2 cellular contexts compared by ENCODE assay signal in the genomic region with DNA sequence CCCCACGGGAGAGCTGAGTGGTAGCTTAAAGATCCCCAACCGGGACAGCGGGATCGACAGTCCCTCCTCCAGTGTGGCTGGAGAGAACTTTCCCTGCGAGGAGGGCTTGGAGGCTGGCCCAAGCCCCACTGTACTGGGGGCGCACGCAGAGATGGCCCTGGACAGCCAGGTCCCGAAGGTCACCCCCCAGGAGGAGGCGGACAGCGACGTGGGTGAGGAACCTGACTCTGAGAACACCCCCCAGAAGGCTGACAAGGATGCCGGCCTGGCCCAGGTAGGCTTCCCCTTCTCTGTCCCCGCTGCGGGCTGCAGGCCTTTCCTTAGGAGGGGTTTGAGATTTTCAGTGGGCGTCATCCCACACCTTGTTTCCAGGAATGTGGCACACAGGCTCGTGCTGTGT.
TF ChIP-seq lines count a peak whose summit lies in the region.

No MANE protein-coding gene starts in this region.

TF ChIP-seq in HEK293T, 16 proteins besides CTCF, POLR2A, EP300 and RAD21:
- TF ChIP-seq BHLHE40 (IDR thresholded peaks at IDR 0.05; ENCODE audit: borderline replicate concordance) (no peak), TARDBP (IDR thresholded peaks at IDR 0.05) (no peak), ARNT (IDR thresholded peaks at IDR 0.05) (no peak), HDGF (IDR thresholded peaks at IDR 0.05; ENCODE audit: borderline replicate concordance) (no peak), ZNF384 (IDR thresholded peaks at IDR 0.05) (no peak), L3MBTL2 (conservative IDR thresholded peaks at IDR 0.05) (no peak)
- TF ChIP-seq, protein P1, sequence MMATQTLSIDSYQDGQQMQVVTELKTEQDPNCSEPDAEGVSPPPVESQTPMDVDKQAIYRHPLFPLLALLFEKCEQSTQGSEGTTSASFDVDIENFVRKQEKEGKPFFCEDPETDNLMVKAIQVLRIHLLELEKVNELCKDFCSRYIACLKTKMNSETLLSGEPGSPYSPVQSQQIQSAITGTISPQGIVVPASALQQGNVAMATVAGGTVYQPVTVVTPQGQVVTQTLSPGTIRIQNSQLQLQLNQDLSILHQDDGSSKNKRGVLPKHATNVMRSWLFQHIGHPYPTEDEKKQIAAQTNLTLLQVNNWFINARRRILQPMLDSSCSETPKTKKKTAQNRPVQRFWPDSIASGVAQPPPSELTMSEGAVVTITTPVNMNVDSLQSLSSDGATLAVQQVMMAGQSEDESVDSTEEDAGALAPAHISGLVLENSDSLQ (IDR thresholded peaks at IDR 0.05), result no peak

TF ChIP-seq in H1, 55 proteins besides CTCF, POLR2A, EP300 and RAD21:
- TF ChIP-seq EZH2 (IDR thresholded peaks at IDR 0.05; ENCODE audit: low read depth, low read length, severe bottlenecking), result no peak
- TF ChIP-seq CEBPB (IDR thresholded peaks at IDR 0.05; ENCODE audit: low read depth, low read length), result no peak
- no peak for TF ChIP-seq CBX8 (IDR thresholded peaks at IDR 0.05; ENCODE audit: borderline replicate concordance, low read depth, low read length)
- TF ChIP-seq GTF2F1 (IDR thresholded peaks at IDR 0.05; ENCODE audit: borderline replicate concordance, low read depth, low read length), result no peak
- TF ChIP-seq POU5F1 (IDR thresholded peaks at IDR 0.05; ENCODE audit: low read depth, low read length), result no peak
- TF ChIP-seq NANOG (IDR thresholded peaks at IDR 0.05; ENCODE audit: insufficient read depth, low read depth, low read length, poor library complexity, severe bottlenecking), result no peak
- TF ChIP-seq, protein P2, sequence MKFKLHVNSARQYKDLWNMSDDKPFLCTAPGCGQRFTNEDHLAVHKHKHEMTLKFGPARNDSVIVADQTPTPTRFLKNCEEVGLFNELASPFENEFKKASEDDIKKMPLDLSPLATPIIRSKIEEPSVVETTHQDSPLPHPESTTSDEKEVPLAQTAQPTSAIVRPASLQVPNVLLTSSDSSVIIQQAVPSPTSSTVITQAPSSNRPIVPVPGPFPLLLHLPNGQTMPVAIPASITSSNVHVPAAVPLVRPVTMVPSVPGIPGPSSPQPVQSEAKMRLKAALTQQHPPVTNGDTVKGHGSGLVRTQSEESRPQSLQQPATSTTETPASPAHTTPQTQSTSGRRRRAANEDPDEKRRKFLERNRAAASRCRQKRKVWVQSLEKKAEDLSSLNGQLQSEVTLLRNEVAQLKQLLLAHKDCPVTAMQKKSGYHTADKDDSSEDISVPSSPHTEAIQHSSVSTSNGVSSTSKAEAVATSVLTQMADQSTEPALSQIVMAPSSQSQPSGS (IDR thresholded peaks at IDR 0.05; ENCODE audit: low read length), result no peak
- TF ChIP-seq, protein P3, sequence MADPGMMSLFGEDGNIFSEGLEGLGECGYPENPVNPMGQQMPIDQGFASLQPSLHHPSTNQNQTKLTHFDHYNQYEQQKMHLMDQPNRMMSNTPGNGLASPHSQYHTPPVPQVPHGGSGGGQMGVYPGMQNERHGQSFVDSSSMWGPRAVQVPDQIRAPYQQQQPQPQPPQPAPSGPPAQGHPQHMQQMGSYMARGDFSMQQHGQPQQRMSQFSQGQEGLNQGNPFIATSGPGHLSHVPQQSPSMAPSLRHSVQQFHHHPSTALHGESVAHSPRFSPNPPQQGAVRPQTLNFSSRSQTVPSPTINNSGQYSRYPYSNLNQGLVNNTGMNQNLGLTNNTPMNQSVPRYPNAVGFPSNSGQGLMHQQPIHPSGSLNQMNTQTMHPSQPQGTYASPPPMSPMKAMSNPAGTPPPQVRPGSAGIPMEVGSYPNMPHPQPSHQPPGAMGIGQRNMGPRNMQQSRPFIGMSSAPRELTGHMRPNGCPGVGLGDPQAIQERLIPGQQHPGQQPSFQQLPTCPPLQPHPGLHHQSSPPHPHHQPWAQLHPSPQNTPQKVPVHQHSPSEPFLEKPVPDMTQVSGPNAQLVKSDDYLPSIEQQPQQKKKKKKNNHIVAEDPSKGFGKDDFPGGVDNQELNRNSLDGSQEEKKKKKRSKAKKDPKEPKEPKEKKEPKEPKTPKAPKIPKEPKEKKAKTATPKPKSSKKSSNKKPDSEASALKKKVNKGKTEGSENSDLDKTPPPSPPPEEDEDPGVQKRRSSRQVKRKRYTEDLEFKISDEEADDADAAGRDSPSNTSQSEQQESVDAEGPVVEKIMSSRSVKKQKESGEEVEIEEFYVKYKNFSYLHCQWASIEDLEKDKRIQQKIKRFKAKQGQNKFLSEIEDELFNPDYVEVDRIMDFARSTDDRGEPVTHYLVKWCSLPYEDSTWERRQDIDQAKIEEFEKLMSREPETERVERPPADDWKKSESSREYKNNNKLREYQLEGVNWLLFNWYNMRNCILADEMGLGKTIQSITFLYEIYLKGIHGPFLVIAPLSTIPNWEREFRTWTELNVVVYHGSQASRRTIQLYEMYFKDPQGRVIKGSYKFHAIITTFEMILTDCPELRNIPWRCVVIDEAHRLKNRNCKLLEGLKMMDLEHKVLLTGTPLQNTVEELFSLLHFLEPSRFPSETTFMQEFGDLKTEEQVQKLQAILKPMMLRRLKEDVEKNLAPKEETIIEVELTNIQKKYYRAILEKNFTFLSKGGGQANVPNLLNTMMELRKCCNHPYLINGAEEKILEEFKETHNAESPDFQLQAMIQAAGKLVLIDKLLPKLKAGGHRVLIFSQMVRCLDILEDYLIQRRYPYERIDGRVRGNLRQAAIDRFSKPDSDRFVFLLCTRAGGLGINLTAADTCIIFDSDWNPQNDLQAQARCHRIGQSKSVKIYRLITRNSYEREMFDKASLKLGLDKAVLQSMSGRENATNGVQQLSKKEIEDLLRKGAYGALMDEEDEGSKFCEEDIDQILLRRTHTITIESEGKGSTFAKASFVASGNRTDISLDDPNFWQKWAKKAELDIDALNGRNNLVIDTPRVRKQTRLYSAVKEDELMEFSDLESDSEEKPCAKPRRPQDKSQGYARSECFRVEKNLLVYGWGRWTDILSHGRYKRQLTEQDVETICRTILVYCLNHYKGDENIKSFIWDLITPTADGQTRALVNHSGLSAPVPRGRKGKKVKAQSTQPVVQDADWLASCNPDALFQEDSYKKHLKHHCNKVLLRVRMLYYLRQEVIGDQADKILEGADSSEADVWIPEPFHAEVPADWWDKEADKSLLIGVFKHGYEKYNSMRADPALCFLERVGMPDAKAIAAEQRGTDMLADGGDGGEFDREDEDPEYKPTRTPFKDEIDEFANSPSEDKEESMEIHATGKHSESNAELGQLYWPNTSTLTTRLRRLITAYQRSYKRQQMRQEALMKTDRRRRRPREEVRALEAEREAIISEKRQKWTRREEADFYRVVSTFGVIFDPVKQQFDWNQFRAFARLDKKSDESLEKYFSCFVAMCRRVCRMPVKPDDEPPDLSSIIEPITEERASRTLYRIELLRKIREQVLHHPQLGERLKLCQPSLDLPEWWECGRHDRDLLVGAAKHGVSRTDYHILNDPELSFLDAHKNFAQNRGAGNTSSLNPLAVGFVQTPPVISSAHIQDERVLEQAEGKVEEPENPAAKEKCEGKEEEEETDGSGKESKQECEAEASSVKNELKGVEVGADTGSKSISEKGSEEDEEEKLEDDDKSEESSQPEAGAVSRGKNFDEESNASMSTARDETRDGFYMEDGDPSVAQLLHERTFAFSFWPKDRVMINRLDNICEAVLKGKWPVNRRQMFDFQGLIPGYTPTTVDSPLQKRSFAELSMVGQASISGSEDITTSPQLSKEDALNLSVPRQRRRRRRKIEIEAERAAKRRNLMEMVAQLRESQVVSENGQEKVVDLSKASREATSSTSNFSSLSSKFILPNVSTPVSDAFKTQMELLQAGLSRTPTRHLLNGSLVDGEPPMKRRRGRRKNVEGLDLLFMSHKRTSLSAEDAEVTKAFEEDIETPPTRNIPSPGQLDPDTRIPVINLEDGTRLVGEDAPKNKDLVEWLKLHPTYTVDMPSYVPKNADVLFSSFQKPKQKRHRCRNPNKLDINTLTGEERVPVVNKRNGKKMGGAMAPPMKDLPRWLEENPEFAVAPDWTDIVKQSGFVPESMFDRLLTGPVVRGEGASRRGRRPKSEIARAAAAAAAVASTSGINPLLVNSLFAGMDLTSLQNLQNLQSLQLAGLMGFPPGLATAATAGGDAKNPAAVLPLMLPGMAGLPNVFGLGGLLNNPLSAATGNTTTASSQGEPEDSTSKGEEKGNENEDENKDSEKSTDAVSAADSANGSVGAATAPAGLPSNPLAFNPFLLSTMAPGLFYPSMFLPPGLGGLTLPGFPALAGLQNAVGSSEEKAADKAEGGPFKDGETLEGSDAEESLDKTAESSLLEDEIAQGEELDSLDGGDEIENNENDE (IDR thresholded peaks at IDR 0.05; ENCODE audit: insufficient replicate concordance, low read length), result no peak
- TF ChIP-seq, protein P4, sequence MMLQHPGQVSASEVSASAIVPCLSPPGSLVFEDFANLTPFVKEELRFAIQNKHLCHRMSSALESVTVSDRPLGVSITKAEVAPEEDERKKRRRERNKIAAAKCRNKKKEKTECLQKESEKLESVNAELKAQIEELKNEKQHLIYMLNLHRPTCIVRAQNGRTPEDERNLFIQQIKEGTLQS (IDR thresholded peaks at IDR 0.05; ENCODE audit: insufficient read depth, low read depth, low read length), result no peak
- no peak for TF ChIP-seq KDM4A (IDR thresholded peaks at IDR 0.05; ENCODE audit: low read depth, low read length, severe bottlenecking)
